12 cellular contexts compared by ENCODE assay signal in genomic region chr4:185656467-185656890, GRCh38.
DNase-seq lines count a peak whose midpoint lies in the region; ATAC-seq and TF ChIP-seq lines count a peak whose summit lies in the region.
"Had no signal": no experiment of that assay in that cellular context is flagged by ENCODE, and none has a peak within 500 bp of the region (broad histone marks: within the 10 kb centered on the region; RNA-seq: fewer than 3 reads in every experiment).

No MANE protein-coding gene starts in this region.

- WGBS in esophagus, 2 donors, result 19 to 29% methylated on average over 6 of the region's 6 CpGs
- WGBS in mesendoderm (ENCODE audit: extremely low coverage, insufficient coverage, low lambda C conversion rate), result no CpG with 5 or more reads among the region's 6 CpGs

- H3K4me1 Mint-ChIP-seq in activated CD4-positive, alpha-beta T cell treated with anti-CD3 and anti-CD28 coated beads, Interleukin-2, amount 10 ng/mL, durations not matched to agents 7 days and 5 days, result no peaks in the 10 kb centered on the region
- H3K4me1 Mint-ChIP-seq: activated naive CD4-positive, alpha-beta T cell treated with anti-CD3 and anti-CD28 coated beads, Interleukin-2, amount 50 U/mL, for 24 hours; naive thymus-derived CD8-positive, alpha-beta T cell had no signal

- H3K9me3 ChIP-seq in esophagus (ENCODE audit: control insufficient read depth in 2 of 2, insufficient read depth in 1 of 2, low read depth in 1 of 2, low read length in 1 of 2) (no peaks in the 10 kb centered on the region), thoracic aorta (no peaks in the 10 kb centered on the region)

- H3K79me1 ChIP-seq in mesendoderm (ENCODE audit: low read length), result no peaks in the 10 kb centered on the region

- no peak overlapping the region for H4K5ac ChIP-seq in mesendoderm (ENCODE audit: low read length)

- no peak overlapping the region for H2AK5ac ChIP-seq in mesendoderm (ENCODE audit: low read length)

- no peaks in the 10 kb centered on the region for H3K79me2 ChIP-seq in mesendoderm (ENCODE audit: control insufficient read depth, insufficient read depth, low read length)

- H3K4me3 Mint-ChIP-seq in activated CD4-positive, alpha-beta T cell treated with anti-CD3 and anti-CD28 coated beads, Interleukin-2, amount 10 ng/mL, durations not matched to agents 7 days and 5 days, result no peak overlapping the region
- H3K4me3 Mint-ChIP-seq: activated naive CD4-positive, alpha-beta T cell treated with anti-CD3 and anti-CD28 coated beads, Interleukin-2, amount 50 U/mL, for 24 hours; naive thymus-derived CD8-positive, alpha-beta T cell; stimulated activated naive CD8-positive, alpha-beta T cell treated with anti-CD3 and anti-CD28 coated beads, Interleukin-15, Interleukin-2, amounts not matched to agents 100 ng/mL and 50 ng/mL, for 24 hours had no signal

- H3K27me3 ChIP-seq in esophagus (ENCODE audit: control insufficient read depth in 1 of 2, insufficient read depth in 2 of 2, low read length in 2 of 2) (no peaks in the 10 kb centered on the region), mesendoderm (ENCODE audit: insufficient read depth, low read length, poor library complexity) (no peaks in the 10 kb centered on the region), thoracic aorta (replicated peaks; ENCODE audit: insufficient read depth) (no peaks in the 10 kb centered on the region)

- H3K56ac ChIP-seq in mesendoderm (ENCODE audit: low read length), result no peak overlapping the region

- no peak overlapping the region for H3K4ac ChIP-seq in mesendoderm (ENCODE audit: low read depth, low read length)

- CTCF ChIA-PET in activated CD4-positive, alpha-beta T cell treated with anti-CD3 and anti-CD28 coated beads, Interleukin-2, amount 10 ng/mL, durations not matched to agents 7 days and 5 days (lab: Charles Lee), result no interaction called here

- no peaks in the 10 kb centered on the region for H3K36me3 Mint-ChIP-seq in activated CD4-positive, alpha-beta T cell treated with anti-CD3 and anti-CD28 coated beads, Interleukin-2, amount 10 ng/mL, durations not matched to agents 7 days and 5 days (ENCODE audit: low read depth)
- H3K36me3 Mint-ChIP-seq: activated naive CD4-positive, alpha-beta T cell treated with anti-CD3 and anti-CD28 coated beads, Interleukin-2, amount 50 U/mL, for 24 hours; naive thymus-derived CD8-positive, alpha-beta T cell had no signal

- no peak overlapping the region for H3K27ac Mint-ChIP-seq in activated CD4-positive, alpha-beta T cell treated with anti-CD3 and anti-CD28 coated beads, Interleukin-2, amount 10 ng/mL, durations not matched to agents 7 days and 5 days
- H3K27ac Mint-ChIP-seq: activated naive CD4-positive, alpha-beta T cell treated with anti-CD3 and anti-CD28 coated beads, Interleukin-2, amount 50 U/mL, for 24 hours; naive thymus-derived CD8-positive, alpha-beta T cell; stimulated activated naive CD8-positive, alpha-beta T cell treated with anti-CD3 and anti-CD28 coated beads, Interleukin-15, Interleukin-2, amounts not matched to agents 100 ng/mL and 50 ng/mL, for 24 hours had no signal

- peak; percentile 64 for DNase-seq in LHCN-M2 (ENCODE audit: low read depth)
- DNase-seq in mesendoderm, result peak; percentile 32
- no peak for DNase-seq in thoracic aorta (ENCODE audit: low spot score)
- DNase-seq in NCI-H524 (lab: John Stamatoyannopoulos, UW), result no peak
- DNase-seq in NCI-H524 treated with DMSO at 0.1 percent for 48 hours (lab: John Stamatoyannopoulos, UW), result no peak
- DNase-seq in activated CD4-positive, alpha-beta T cell treated with anti-CD3 and anti-CD28 coated beads, Interleukin-2, amount 10 ng/mL, durations not matched to agents 7 days and 5 days, result no peak
- DNase-seq: naive thymus-derived CD8-positive, alpha-beta T cell; T-helper 1 cell had no signal

- H4K8ac ChIP-seq in mesendoderm (ENCODE audit: low read depth, low read length), result no peak overlapping the region

- H2BK120ac ChIP-seq in mesendoderm (ENCODE audit: low read depth, low read length), result no peak overlapping the region

- H3K4me1 ChIP-seq in esophagus (ENCODE audit: control insufficient read depth in 2 of 2, insufficient read depth in 2 of 2, low read length in 1 of 2), result peaks cover 0 to 3% of the 10 kb centered on the region in 2 donors
- peaks cover 10% of the 10 kb centered on the region for H3K4me1 ChIP-seq in mesendoderm (ENCODE audit: control insufficient read depth, low read depth, low read length)
- peaks cover 0 to 42% of the 10 kb centered on the region in 2 donors for H3K4me1 ChIP-seq in thoracic aorta (ENCODE audit: control insufficient read depth in 1 of 2, low read depth in 2 of 2)

- peaks cover 0 to 2% of the 10 kb centered on the region in 2 donors for H3K36me3 ChIP-seq in esophagus (ENCODE audit: control insufficient read depth in 2 of 2, insufficient read depth in 2 of 2, low read length in 1 of 2)
- no peaks in the 10 kb centered on the region for H3K36me3 ChIP-seq in mesendoderm (ENCODE audit: control insufficient read depth, insufficient read depth, low read length)
- H3K36me3 ChIP-seq in thoracic aorta, result no peaks in the 10 kb centered on the region

- ATAC-seq in thoracic aorta (ENCODE audit: insufficient number of reproducible peaks, low FRiP score, low read depth) (peak; percentile 84), HG03354 (IDR thresholded peaks at IDR 0.05; ENCODE audit: poor library complexity, severe bottlenecking, unreplicated experiment) (no peak)
- ATAC-seq: naive thymus-derived CD8-positive, alpha-beta T cell had no signal

- peak overlapping the region; percentile 6 for H3K18ac ChIP-seq in mesendoderm (ENCODE audit: low read length)

- H2BK5ac ChIP-seq in mesendoderm (ENCODE audit: low read length), result no peak overlapping the region

- H3K27ac ChIP-seq in esophagus (ENCODE audit: low read depth in 2 of 2, low read length in 1 of 2) (peak overlapping the region; percentile 19 to 67), mesendoderm (ENCODE audit: low read depth, low read length) (no peak overlapping the region), thoracic aorta (peak overlapping the region; percentile 72 to 81)

- no peak overlapping the region for H2BK15ac ChIP-seq in mesendoderm (replicated peaks; ENCODE audit: low read depth)

- no peak overlapping the region for H3K9ac ChIP-seq in mesendoderm (ENCODE audit: low read length)

- POLR2A ChIA-PET in activated CD4-positive, alpha-beta T cell treated with anti-CD3 and anti-CD28 coated beads, Interleukin-2, amount 10 ng/mL, durations not matched to agents 7 days and 5 days (lab: Charles Lee), result no interaction called here

- no peak overlapping the region for H3K4me2 ChIP-seq in mesendoderm (ENCODE audit: low read length)

- H3K23ac ChIP-seq in mesendoderm (ENCODE audit: low read length), result no peak overlapping the region

- TF ChIP-seq CTCF in thoracic aorta (IDR thresholded peaks at IDR 0.05), result peak; percentile 60

- H3K27me3 Mint-ChIP-seq in activated CD4-positive, alpha-beta T cell treated with anti-CD3 and anti-CD28 coated beads, Interleukin-2, amount 10 ng/mL, durations not matched to agents 7 days and 5 days, result peaks cover 8% of the 10 kb centered on the region

- H3K4me3 ChIP-seq in esophagus (ENCODE audit: low read depth in 1 of 2, low read length in 2 of 2) (peak overlapping the region; percentile 37 to 40), mesendoderm (ENCODE audit: low read length) (no peak overlapping the region), thoracic aorta (peak overlapping the region; percentile 73)

- H3K9me3 Mint-ChIP-seq in activated CD4-positive, alpha-beta T cell treated with anti-CD3 and anti-CD28 coated beads, Interleukin-2, amount 10 ng/mL, durations not matched to agents 7 days and 5 days, result no peaks in the 10 kb centered on the region
- H3K9me3 Mint-ChIP-seq: activated naive CD4-positive, alpha-beta T cell treated with anti-CD3 and anti-CD28 coated beads, Interleukin-2, amount 50 U/mL, for 24 hours; naive thymus-derived CD8-positive, alpha-beta T cell; stimulated activated naive CD8-positive, alpha-beta T cell treated with anti-CD3 and anti-CD28 coated beads, Interleukin-15, Interleukin-2, amounts not matched to agents 100 ng/mL and 50 ng/mL, for 24 hours had no signal

Comparison
In these comparisons a context has a peak if more than half of its experiments do, and no peak if none do; other contexts are left out.
1. DNase-seq: peak in LHCN-M2 (single experiment) and mesendoderm (single experiment); none in thoracic aorta (single experiment), NCI-H524 (0 of 2), NCI-H524 treated with DMSO at 0.1 percent for 48 hours (single experiment) and activated CD4-positive, alpha-beta T cell treated with anti-CD3 and anti-CD28 coated beads, Interleukin-2, amount 10 ng/mL, durations not matched to agents 7 days and 5 days (single experiment).